Comparison of ENCODE assay signal across 17 cellular contexts in the genomic region with DNA sequence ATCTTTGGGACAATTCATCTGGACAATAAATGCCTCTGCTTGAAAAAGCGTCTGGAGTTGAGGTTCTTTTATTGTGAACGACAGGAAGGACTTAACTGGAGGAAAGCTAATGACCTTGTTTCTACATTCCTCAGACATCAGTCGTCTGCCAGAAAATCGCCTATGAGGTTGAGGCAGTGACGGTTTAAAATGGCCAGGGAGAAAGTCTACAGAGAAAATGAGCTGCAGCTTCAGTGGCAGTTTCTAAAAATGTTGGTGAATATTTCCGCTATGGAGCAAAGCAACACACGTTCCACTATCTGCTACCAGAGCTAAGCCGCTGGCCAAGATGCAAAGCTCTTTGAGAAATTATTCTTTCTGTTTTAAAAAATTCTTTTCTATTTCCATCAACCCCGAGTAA.
DNase-seq lines count a peak whose midpoint lies in the region; ATAC-seq, FAIRE-seq and TF ChIP-seq lines count a peak whose summit lies in the region.
"Had no signal": no experiment of that assay in that cellular context is flagged by ENCODE, and none has a peak within 500 bp of the region (broad histone marks: within the 10 kb centered on the region; RNA-seq: fewer than 3 reads in every experiment).

No MANE protein-coding gene starts in this region.

- dilution Hi-C loops in IMR-90 (cut with HindIII; ENCODE audit: low sequenced_read_pairs, unreplicated experiment), result no loop called here

- no peak for TF ChIP-seq EP300 in K562 (IDR thresholded peaks at IDR 0.05; ENCODE audit: low read length)

- H2AFZ ChIP-seq in IMR-90 (replicated peaks; ENCODE audit: low read length, poor library complexity) (no peak overlapping the region), K562 (ENCODE audit: low read depth, low read length) (peak overlapping the region; percentile 97)

- H3K27ac ChIP-seq in IMR-90 (ENCODE audit: insufficient read depth, low read length), result no peak overlapping the region
- H3K27ac ChIP-seq in K562 (ENCODE audit: extremely low read depth, low read depth, low read length), result peak overlapping the region; percentile 57
- H3K27ac ChIP-seq: HL-60, ovary, RWPE1, suprapubic skin had no signal

- no CpG with 5 or more reads among the region's 9 CpGs for WGBS in IMR-90 (ENCODE audit: extremely low coverage in 2 of 2, insufficient read length in 1 of 2), 2 experiments
- 3% methylated on average over 9 of the region's 9 CpGs for WGBS in K562 (ENCODE audit: insufficient coverage, low coverage, missing lambda C conversion rate)

- no peak overlapping the region for H2BK120ac ChIP-seq in IMR-90 (ENCODE audit: low read depth, low read length)

- H3K36me3 ChIP-seq in IMR-90 (ENCODE audit: control insufficient read depth, insufficient read depth, low read length) (no peaks in the 10 kb centered on the region), K562 (ENCODE audit: control insufficient read depth, insufficient read depth, low read length) (no peaks in the 10 kb centered on the region)
- H3K36me3 ChIP-seq: ovary, suprapubic skin had no signal

- H3K4me3 ChIP-seq in IMR-90 (ENCODE audit: insufficient read depth, low read depth, low read length) (no peak overlapping the region), K562 (no peak overlapping the region; the same call in 1 of the 2 replicates)
- H3K4me3 ChIP-seq: ovary, suprapubic skin had no signal

- no peaks in the 10 kb centered on the region for H3K9me3 ChIP-seq in IMR-90 (ENCODE audit: control insufficient read depth, insufficient read depth, low read length)
- H3K9me3 ChIP-seq in K562 (replicated peaks; ENCODE audit: control insufficient read depth, insufficient read depth, low read depth, low read length), result no peaks in the 10 kb centered on the region
- H3K9me3 ChIP-seq: ovary, suprapubic skin had no signal

- no peaks in the 10 kb centered on the region for H3K79me2 ChIP-seq in K562 (ENCODE audit: control insufficient read depth, insufficient read depth, low read length)

- TF ChIP-seq POLR2A in IMR-90 (IDR thresholded peaks at IDR 0.05; ENCODE audit: low read depth, low read length) (no peak), K562 (conservative IDR thresholded peaks at IDR 0.05) (no peak)

- H3K4ac ChIP-seq in IMR-90 (ENCODE audit: low read depth, low read length), result no peak overlapping the region

- peak overlapping the region; percentile 17; the same call in 1 of the 2 replicates for H3K4me2 ChIP-seq in IMR-90 (ENCODE audit: low read depth, low read length)
- peak overlapping the region; percentile 82 for H3K4me2 ChIP-seq in K562 (ENCODE audit: insufficient read depth, low read length)

- no peaks in the 10 kb centered on the region for H3K79me1 ChIP-seq in IMR-90 (ENCODE audit: low read depth in 1 of 2, low read length in 2 of 2)

- ATAC-seq in IMR-90 (ENCODE audit: low read depth) (no peak), K562 (peak; percentile 75), GM21423 (IDR thresholded peaks at IDR 0.05; ENCODE audit: unreplicated experiment) (no peak), HG03439 (IDR thresholded peaks at IDR 0.05; ENCODE audit: unreplicated experiment) (no peak)
- ATAC-seq: HCT116 had no signal

- TF ChIP-seq RAD21 in IMR-90 (IDR thresholded peaks at IDR 0.05; ENCODE audit: low read length) (no peak), K562 (CRISPR knock-in tag; conservative IDR thresholded peaks at IDR 0.05 in 1 of 2, IDR thresholded peaks at IDR 0.05 in 1 of 2) (no peak)

- no peak overlapping the region for H4K5ac ChIP-seq in IMR-90 (ENCODE audit: low read depth, low read length)

- H2BK15ac ChIP-seq in IMR-90 (ENCODE audit: low read depth, low read length), result no peak overlapping the region

- no TSS peak for BruUV-seq in IMR-90 (replicated peaks; lab: Mats Ljungman, UMichigan)
- BruUV-seq in K562 (replicated peaks; lab: Mats Ljungman, UMichigan), result no TSS peak

- no peak for FAIRE-seq in K562 (lab: Jason Lieb, UNC)

- no peak overlapping the region for H3K18ac ChIP-seq in IMR-90 (ENCODE audit: low read depth, low read length)

- H2BK5ac ChIP-seq in IMR-90 (ENCODE audit: low read depth, low read length, poor library complexity, severe bottlenecking), result no peak overlapping the region

- no peak overlapping the region for H3K14ac ChIP-seq in IMR-90 (replicated peaks; ENCODE audit: low read depth, low read length)

- H3K27me3 ChIP-seq in IMR-90 (ENCODE audit: control insufficient read depth, insufficient read depth, low read length) (no peaks in the 10 kb centered on the region), K562 (ENCODE audit: control insufficient read depth in 2 of 2, insufficient read depth in 2 of 2, low read length in 2 of 2) (no peaks in the 10 kb centered on the region)
- H3K27me3 ChIP-seq: ovary, suprapubic skin had no signal

- H3K9ac ChIP-seq in IMR-90 (ENCODE audit: low read depth, low read length) (no peak overlapping the region), K562 (ENCODE audit: insufficient read depth in 1 of 2, low read depth in 2 of 2, low read length in 2 of 2) (peak overlapping the region; percentile 15 to 55; a peak in 3 of 4 replicates)

- TF ChIP-seq CTCF in IMR-90 (conservative IDR thresholded peaks at IDR 0.05; ENCODE audit: low read depth, low read length) (no peak), K562 (IDR thresholded peaks at IDR 0.05 in 2 of 3, conservative IDR thresholded peaks at IDR 0.05 in 1 of 3; ENCODE audit: insufficient read depth in 2 of 3, low read depth in 1 of 3, low read length in 3 of 3) (no peak)

- H2AK9ac ChIP-seq in IMR-90 (replicated peaks; ENCODE audit: low read depth, low read length, poor library complexity), result no peak overlapping the region

- DNase-seq in IMR-90, result peak; percentile 7
- peak in 2 of 4 experiments; percentile 21 to 27 for DNase-seq in K562 (ENCODE audit: extremely low read depth in 1 of 4, low spot score in 3 of 4)
- DNase-seq in kidney tubule cell (ENCODE audit: low spot score), result peak; percentile 29
- peak; percentile 16 for DNase-seq in stromal cell of bone marrow (ENCODE audit: low read depth)
- no peak for DNase-seq in stimulated activated CD4-positive, alpha-beta T cell treated with anti-CD3 and anti-CD28 coated beads, Interleukin-4, amount 100 ng/mL, for 1 hour
- DNase-seq: amygdala; DMS79 treated with DMSO at 0.1 percent for 48 hours; NCI-H2081 treated with DMSO at 0.1 percent for 48 hours; NCI-H748 treated with DMSO at 0.1 percent for 48 hours; ovary; stimulated activated CD4-positive, alpha-beta T cell treated with anti-CD3 and anti-CD28 coated beads, Interleukin-15, amount 100 ng/mL, for 24 hours had no signal

- CTCF ChIA-PET in IMR-90 (lab: Yijun Ruan, JAX) (no interaction called here), K562 (lab: Yijun Ruan, JAX; ENCODE audit: low intra/inter-chr PET ratio) (interaction anchor here (0.9 kb wide), 1 partner anchor 365 kb away, joined by 3 read pairs; no protein-coding TSS in a partner anchor)

- no peak overlapping the region for H3K23ac ChIP-seq in IMR-90 (ENCODE audit: low read depth, low read length)

- H4K20me1 ChIP-seq in IMR-90 (ENCODE audit: insufficient read depth, low read length), result no peaks in the 10 kb centered on the region
- no peaks in the 10 kb centered on the region for H4K20me1 ChIP-seq in K562 (replicated peaks; ENCODE audit: control insufficient read depth, insufficient read depth, low read length)

- in situ Hi-C loops in IMR-90 (cut with MboI; ENCODE audit: low sequenced_read_pairs), result no loop called here
- in situ Hi-C loops in K562 (cut with MboI), result no loop called here

- H4K8ac ChIP-seq in IMR-90 (ENCODE audit: low read depth in 2 of 2, low read length in 2 of 2), result no peak overlapping the region

- H3K4me1 ChIP-seq in IMR-90 (ENCODE audit: control insufficient read depth, insufficient read depth, low read length) (no peaks in the 10 kb centered on the region), K562 (replicated peaks in 1 of 2; ENCODE audit: control insufficient read depth in 2 of 2, insufficient read depth in 2 of 2, low read length in 2 of 2) (peaks cover 0 to 4% of the 10 kb centered on the region in 2 experiments; a peak in 2 of 5 replicates)
- H3K4me1 ChIP-seq: suprapubic skin had no signal

- POLR2A ChIA-PET in IMR-90 (lab: Charles Lee; ENCODE audit: unreplicated experiment) (no interaction called here), K562 (lab: Yijun Ruan, JAX) (interaction anchor here (0.8 to 1.0 kb wide), 3 partner anchors 17 to 250 kb away, joined by 3 to 4 read pairs (median 3); no protein-coding TSS in a partner anchor)

- H4K91ac ChIP-seq in IMR-90 (ENCODE audit: insufficient read depth, low read depth, low read length), result no peak overlapping the region

- no peaks in the 10 kb centered on the region for H3K9me1 ChIP-seq in IMR-90 (ENCODE audit: insufficient read depth, low read length)
- H3K9me1 ChIP-seq in K562 (ENCODE audit: control insufficient read depth, insufficient read depth, low read length), result no peaks in the 10 kb centered on the region

- no peak overlapping the region for H2AK5ac ChIP-seq in IMR-90 (ENCODE audit: low read depth, low read length)

- no peak overlapping the region for H3K56ac ChIP-seq in IMR-90 (ENCODE audit: extremely low read depth, insufficient read depth, low read length)

- intact Hi-C loops in IMR-90 (cut with micrococcal nuclease), result no loop called here
- intact Hi-C loops in K562 (cut with micrococcal nuclease), result no loop called here

- no peak overlapping the region for H2BK20ac ChIP-seq in IMR-90 (ENCODE audit: low read depth, low read length)

TF ChIP-seq in IMR-90, 13 proteins besides CTCF, POLR2A, EP300 and RAD21 (continues in another document):
- TF ChIP-seq RFX5 (IDR thresholded peaks at IDR 0.05; ENCODE audit: low read depth, low read length) (no peak), NFE2L2 (IDR thresholded peaks at IDR 0.05; ENCODE audit: low read depth, low read length) (no peak), SMC3 (IDR thresholded peaks at IDR 0.05; ENCODE audit: low read depth, low read length) (no peak), MXI1 (IDR thresholded peaks at IDR 0.05; ENCODE audit: borderline replicate concordance, low read depth, low read length) (no peak), RCOR1 (IDR thresholded peaks at IDR 0.05; ENCODE audit: insufficient replicate concordance, low read length) (no peak)

TF ChIP-seq in K562, 482 proteins besides CTCF, POLR2A, EP300 and RAD21 (continues in another document):
- no peak for TF ChIP-seq POU5F1 (IDR thresholded peaks at IDR 0.05; ENCODE audit: borderline replicate concordance, low read depth, low read length, partially characterized antibody)
- TF ChIP-seq ZSCAN29 (IDR thresholded peaks at IDR 0.05), result no peak
- TF ChIP-seq, protein P1, sequence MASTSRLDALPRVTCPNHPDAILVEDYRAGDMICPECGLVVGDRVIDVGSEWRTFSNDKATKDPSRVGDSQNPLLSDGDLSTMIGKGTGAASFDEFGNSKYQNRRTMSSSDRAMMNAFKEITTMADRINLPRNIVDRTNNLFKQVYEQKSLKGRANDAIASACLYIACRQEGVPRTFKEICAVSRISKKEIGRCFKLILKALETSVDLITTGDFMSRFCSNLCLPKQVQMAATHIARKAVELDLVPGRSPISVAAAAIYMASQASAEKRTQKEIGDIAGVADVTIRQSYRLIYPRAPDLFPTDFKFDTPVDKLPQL (IDR thresholded peaks at IDR 0.05; ENCODE audit: extremely low read depth, insufficient read length), result no peak
- no peak for TF ChIP-seq RBM15 (IDR thresholded peaks at IDR 0.05; ENCODE audit: insufficient read depth, low read length)
- TF ChIP-seq CTBP1 (IDR thresholded peaks at IDR 0.05; ENCODE audit: borderline replicate concordance), result no peak
- no peak for TF ChIP-seq ZNF197 (CRISPR knock-in tag; IDR thresholded peaks at IDR 0.05; ENCODE audit: low read depth)
- TF ChIP-seq SLC30A9 (CRISPR knock-in tag; IDR thresholded peaks at IDR 0.05), result no peak
